In genomic region chr5:149265559-149265958, GRCh38 we compare ENCODE assay signal across 8 cellular contexts. TPM values are rescaled to one million over a fixed set of nuclear protein-coding genes. Genes with fewer than 3 reads are reported as not detected.
DNase-seq lines count a peak whose midpoint lies in the region; ATAC-seq and TF ChIP-seq lines count a peak whose summit lies in the region.

No MANE protein-coding gene starts in this region.

- no peaks in the 10 kb centered on the region for H3K4me1 ChIP-seq in tibial artery

- ATAC-seq in GM18505 (IDR thresholded peaks at IDR 0.05; ENCODE audit: unreplicated experiment) (no peak), HG03025 (IDR thresholded peaks at IDR 0.05; ENCODE audit: low FRiP score, unreplicated experiment) (no peak)

- H3K4me3 ChIP-seq in tibial artery = no peak overlapping the region

- DNase-seq in NCI-H748 (lab: John Stamatoyannopoulos, UW; ENCODE audit: unreplicated experiment) (peak; percentile 9), NCI-H748 treated with DMSO at 0.1 percent for 48 hours (lab: John Stamatoyannopoulos, UW) (no peak), RPMI7951 (ENCODE audit: low read depth) (peak; percentile 43), glomerular endothelial cell (ENCODE audit: extremely low read depth, low read depth, low spot score) (peak; percentile 56), tibial artery (no peak)
- DNase-seq in central memory CD4-positive, alpha-beta T cell = no peak

- TF ChIP-seq CTCF in tibial artery (IDR thresholded peaks at IDR 0.05) = peak; percentile 27 to 32

- H3K27me3 ChIP-seq in tibial artery = peaks cover 0 to 12% of the 10 kb centered on the region in 2 donors

- no peaks in the 10 kb centered on the region for H3K36me3 ChIP-seq in tibial artery

- TF ChIP-seq POLR2A in GM18505 (IDR thresholded peaks at IDR 0.05; ENCODE audit: borderline replicate concordance, extremely low read depth, insufficient read depth, insufficient read length) = no peak

- intact Hi-C loops in tibial artery (cut with DNase I; ENCODE audit: low total_unique reads) = no loop called here

- H3K27ac ChIP-seq in tibial artery = no peak overlapping the region

- no peaks in the 10 kb centered on the region for H3K9me3 ChIP-seq in tibial artery

RNA-seq across cellular contexts. Expression of gene AFAP1L1, which starts 6.1 kb away (rescaled TPM):
- total RNA-seq in RPMI7951 (2014; rRNA removed; shearing (Covaris generic)) = 14.3 and 14.8 TPM in 2 replicates
- 156 and 274 TPM in 2 replicates for total RNA-seq in glomerular endothelial cell

Comparison
In these comparisons a context has a peak if more than half of its experiments do, and no peak if none do; other contexts are left out.
1. DNase-seq: peak in NCI-H748 (single experiment), RPMI7951 (single experiment) and glomerular endothelial cell (single experiment); none in NCI-H748 treated with DMSO at 0.1 percent for 48 hours (single experiment), tibial artery (0 of 2) and central memory CD4-positive, alpha-beta T cell (single experiment).